Comparison of ENCODE assay signal across 18 cellular contexts in genomic region chr5:112779531-112779930, GRCh38. TPM values are rescaled to one million over a fixed set of nuclear protein-coding genes. Genes with fewer than 3 reads are reported as not detected.
DNase-seq lines count a peak whose midpoint lies in the region; ATAC-seq and TF ChIP-seq lines count a peak whose summit lies in the region.
"Had no signal": no experiment of that assay in that cellular context is flagged by ENCODE, and none has a peak within 500 bp of the region (broad histone marks: within the 10 kb centered on the region; RNA-seq: fewer than 3 reads in every experiment).

No MANE protein-coding gene starts in this region.

- DNase-seq in MCF 10A (ENCODE audit: unreplicated experiment) (peak; percentile 61), breast epithelium (ENCODE audit: low spot score in 2 of 2) (no peak), RKO (ENCODE audit: low spot score) (peak; percentile 11), fibroblast of mammary gland (ENCODE audit: low read depth) (peak; percentile 91), smooth muscle cell of the brain vasculature (ENCODE audit: low read depth, low spot score) (peak; percentile 7), spleen (no peak)
- no peak for DNase-seq in stimulated activated naive CD8-positive, alpha-beta T cell treated with anti-CD3 and anti-CD28 coated beads, Interleukin-15, amount 100 ng/mL, for 72 hours
- DNase-seq: 8988T; activated CD4-positive, alpha-beta memory T cell treated with anti-CD3 and anti-CD28 coated beads for 36 hours; COR-L47; GF-D8; naive thymus-derived CD8-positive, alpha-beta T cell; NCI-H1092 treated with DMSO at 0.1 percent for 48 hours; SJCRH30 had no signal

- no peaks in the 10 kb centered on the region for H3K9me3 Mint-ChIP-seq in MCF 10A (ENCODE audit: unreplicated experiment)
- H3K9me3 Mint-ChIP-seq in stimulated activated naive CD8-positive, alpha-beta T cell treated with anti-CD3 and anti-CD28 coated beads, Interleukin-15, amount 100 ng/mL, for 72 hours, result no peaks in the 10 kb centered on the region
- H3K9me3 Mint-ChIP-seq: activated CD4-positive, alpha-beta memory T cell treated with anti-CD3 and anti-CD28 coated beads for 36 hours; naive thymus-derived CD8-positive, alpha-beta T cell had no signal

- no peaks in the 10 kb centered on the region for H3K4me1 ChIP-seq in breast epithelium
- H3K4me1 ChIP-seq in spleen, result no peaks in the 10 kb centered on the region
- H3K4me1 ChIP-seq: prostate gland, SJCRH30 had no signal

- POLR2A ChIA-PET in MCF 10A (lab: Yijun Ruan, JAX), result interaction anchor here (0.7 to 1.9 kb wide), 4 partner anchors 13 to 241 kb away, joined by 4 read pairs; partner anchors contain the start of gene SRP19

- no peaks in the 10 kb centered on the region for H3K9me3 ChIP-seq in breast epithelium
- H3K9me3 ChIP-seq in spleen, result no peaks in the 10 kb centered on the region
- H3K9me3 ChIP-seq: prostate gland, SJCRH30, thoracic aorta had no signal

- H3K4me3 Mint-ChIP-seq in MCF 10A (ENCODE audit: unreplicated experiment), result no peak overlapping the region
- H3K4me3 Mint-ChIP-seq in stimulated activated naive CD8-positive, alpha-beta T cell treated with anti-CD3 and anti-CD28 coated beads, Interleukin-15, amount 100 ng/mL, for 72 hours, result no peak overlapping the region
- H3K4me3 Mint-ChIP-seq: activated CD4-positive, alpha-beta memory T cell treated with anti-CD3 and anti-CD28 coated beads for 36 hours; naive thymus-derived CD8-positive, alpha-beta T cell had no signal

- no peak for ATAC-seq in stimulated activated naive CD8-positive, alpha-beta T cell treated with anti-CD3 and anti-CD28 coated beads, Interleukin-15, amount 100 ng/mL, for 72 hours
- ATAC-seq in GM19035 (IDR thresholded peaks at IDR 0.05; ENCODE audit: unreplicated experiment), result no peak
- ATAC-seq: naive thymus-derived CD8-positive, alpha-beta T cell had no signal

- intact Hi-C loops in MCF 10A (cut with micrococcal nuclease), result no loop called here
- intact Hi-C loops in breast epithelium (cut with DNase I; ENCODE audit: low total_unique reads), result no loop called here
- intact Hi-C loops in spleen (cut with DNase I; ENCODE audit: low total_unique reads), result no loop called here

- no peak overlapping the region for H3K27ac ChIP-seq in breast epithelium
- no peak overlapping the region for H3K27ac ChIP-seq in spleen
- H3K27ac ChIP-seq: epithelial cell of prostate, prostate gland, SJCRH30, thoracic aorta had no signal

- no peak for TF ChIP-seq POLR2A in breast epithelium (IDR thresholded peaks at IDR 0.05)
- TF ChIP-seq POLR2A in spleen (IDR thresholded peaks at IDR 0.05), result no peak

- H3K36me3 ChIP-seq in breast epithelium (no peaks in the 10 kb centered on the region), spleen (peaks cover 0 to 99% (median 43%) of the 10 kb centered on the region in 6 donors)
- H3K36me3 ChIP-seq: prostate gland had no signal

- H3K27me3 ChIP-seq in breast epithelium (no peaks in the 10 kb centered on the region), spleen (replicated peaks in 1 of 7) (no peaks in the 10 kb centered on the region)
- H3K27me3 ChIP-seq: SJCRH30 had no signal

- TF ChIP-seq CTCF in MCF 10A (IDR thresholded peaks at IDR 0.05; ENCODE audit: unreplicated experiment) (no peak), breast epithelium (IDR thresholded peaks at IDR 0.05) (no peak), fibroblast of mammary gland (conservative IDR thresholded peaks at IDR 0.05; ENCODE audit: control insufficient read depth, insufficient read depth, low read depth, low read length) (no peak), spleen (IDR thresholded peaks at IDR 0.05 in 8 of 11, conservative IDR thresholded peaks at IDR 0.05 in 3 of 11) (no peak)

- H3K4me1 Mint-ChIP-seq in MCF 10A (ENCODE audit: insufficient read depth, unreplicated experiment), result peaks cover 7% of the 10 kb centered on the region
- no peaks in the 10 kb centered on the region for H3K4me1 Mint-ChIP-seq in stimulated activated naive CD8-positive, alpha-beta T cell treated with anti-CD3 and anti-CD28 coated beads, Interleukin-15, amount 100 ng/mL, for 72 hours
- H3K4me1 Mint-ChIP-seq: naive thymus-derived CD8-positive, alpha-beta T cell had no signal

- H3K4me3 ChIP-seq in breast epithelium, result no peak overlapping the region
- no peak overlapping the region for H3K4me3 ChIP-seq in fibroblast of mammary gland (ENCODE audit: control insufficient read depth, low read depth, low read length)
- no peak overlapping the region for H3K4me3 ChIP-seq in spleen
- H3K4me3 ChIP-seq: prostate gland, SJCRH30, thoracic aorta had no signal

- no peaks in the 10 kb centered on the region for H3K27me3 Mint-ChIP-seq in MCF 10A (ENCODE audit: insufficient read depth, unreplicated experiment)
- no peaks in the 10 kb centered on the region for H3K27me3 Mint-ChIP-seq in stimulated activated naive CD8-positive, alpha-beta T cell treated with anti-CD3 and anti-CD28 coated beads, Interleukin-15, amount 100 ng/mL, for 72 hours
- H3K27me3 Mint-ChIP-seq: activated CD4-positive, alpha-beta memory T cell treated with anti-CD3 and anti-CD28 coated beads for 36 hours; naive thymus-derived CD8-positive, alpha-beta T cell had no signal

- BruUV-seq in MCF 10A (replicated peaks; lab: Mats Ljungman, UMichigan), result no TSS peak

- CTCF ChIA-PET in MCF 10A (lab: Yijun Ruan, JAX), result interaction anchor here (0.5 to 2.1 kb wide), 5 partner anchors 22 to 1032 kb away, joined by 3 to 12 read pairs (median 5); no protein-coding TSS in a partner anchor

- no peak overlapping the region for H3K27ac Mint-ChIP-seq in MCF 10A (ENCODE audit: low read depth, unreplicated experiment)
- no peak overlapping the region for H3K27ac Mint-ChIP-seq in stimulated activated naive CD8-positive, alpha-beta T cell treated with anti-CD3 and anti-CD28 coated beads, Interleukin-15, amount 100 ng/mL, for 72 hours
- H3K27ac Mint-ChIP-seq: activated CD4-positive, alpha-beta memory T cell treated with anti-CD3 and anti-CD28 coated beads for 36 hours had no signal

- H3K36me3 Mint-ChIP-seq in MCF 10A (ENCODE audit: insufficient read depth, unreplicated experiment), result peaks cover 39% of the 10 kb centered on the region

RNA-seq across cellular contexts. Expression of gene APC, which starts 41.8 kb away (rescaled TPM):
- total RNA-seq in MCF 10A (2022) (24.9 and 31.8 TPM in 2 replicates), breast epithelium (10 to 100 TPM; 51.5 to 73.9 (median 65.1) TPM), spleen (10 to 100 TPM; 37.9 to 83.0 (median 58.5) TPM)
- 1 to 10 TPM; 2.1 to 6.2 (median 2.5) TPM for polyA plus RNA-seq in spleen

Comparison
In these comparisons a context has a peak if more than half of its experiments do, and no peak if none do; other contexts are left out.
1. DNase-seq: peak in MCF 10A (single experiment), RKO (single experiment), fibroblast of mammary gland (single experiment) and smooth muscle cell of the brain vasculature (single experiment); none in breast epithelium (0 of 2), spleen (single experiment) and stimulated activated naive CD8-positive, alpha-beta T cell treated with anti-CD3 and anti-CD28 coated beads, Interleukin-15, amount 100 ng/mL, for 72 hours (0 of 2).